Comparison of ENCODE assay signal across 1 cellular context in genomic region chr2:144330951-144331651, GRCh38.
TF ChIP-seq lines count a peak whose summit lies in the region.

No MANE protein-coding gene starts in this region.

TF ChIP-seq in neural cell, 6 proteins besides CTCF, POLR2A, EP300 and RAD21 (continued from another document):
- TF ChIP-seq EZH2 (IDR thresholded peaks at IDR 0.05; ENCODE audit: borderline replicate concordance, insufficient read depth, low read length, poor library complexity, severe bottlenecking) (no peak), POLR2AphosphoS5 (IDR thresholded peaks at IDR 0.05) (no peak), TAF1 (IDR thresholded peaks at IDR 0.05; ENCODE audit: low read depth) (no peak), SMC3 (conservative IDR thresholded peaks at IDR 0.05; ENCODE audit: poor library complexity) (no peak), MXI1 (conservative IDR thresholded peaks at IDR 0.05; ENCODE audit: poor library complexity, severe bottlenecking) (no peak)
